1 cellular context compared by ENCODE assay signal in the genomic region with DNA sequence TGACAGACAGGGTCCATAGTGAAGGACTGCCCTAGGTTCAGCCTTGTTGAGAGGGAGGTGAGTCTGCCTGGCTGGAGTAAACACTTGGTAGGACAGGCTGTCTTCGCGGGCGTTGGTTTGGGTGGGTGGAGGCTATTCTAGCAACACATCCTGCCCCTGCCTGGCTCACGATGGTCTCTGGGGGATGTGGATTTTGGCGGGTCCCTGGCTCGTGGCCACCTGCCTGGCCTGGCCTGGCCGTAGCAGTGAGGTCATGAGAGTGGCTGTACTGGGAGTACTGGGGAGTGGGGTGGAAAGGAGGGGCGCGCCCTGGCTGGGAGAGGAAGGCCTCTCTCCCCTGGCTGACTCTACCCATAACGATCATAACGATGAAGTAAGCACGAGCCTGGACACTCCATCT.
TF ChIP-seq lines count a peak whose summit lies in the region.

No MANE protein-coding gene starts in this region.

TF ChIP-seq in SK-N-SH treated with all-trans-retinoic acid at 6 μM for 48 hours, 23 proteins besides CTCF, POLR2A, EP300 and RAD21 (continued from another document):
- TF ChIP-seq, protein P1, sequence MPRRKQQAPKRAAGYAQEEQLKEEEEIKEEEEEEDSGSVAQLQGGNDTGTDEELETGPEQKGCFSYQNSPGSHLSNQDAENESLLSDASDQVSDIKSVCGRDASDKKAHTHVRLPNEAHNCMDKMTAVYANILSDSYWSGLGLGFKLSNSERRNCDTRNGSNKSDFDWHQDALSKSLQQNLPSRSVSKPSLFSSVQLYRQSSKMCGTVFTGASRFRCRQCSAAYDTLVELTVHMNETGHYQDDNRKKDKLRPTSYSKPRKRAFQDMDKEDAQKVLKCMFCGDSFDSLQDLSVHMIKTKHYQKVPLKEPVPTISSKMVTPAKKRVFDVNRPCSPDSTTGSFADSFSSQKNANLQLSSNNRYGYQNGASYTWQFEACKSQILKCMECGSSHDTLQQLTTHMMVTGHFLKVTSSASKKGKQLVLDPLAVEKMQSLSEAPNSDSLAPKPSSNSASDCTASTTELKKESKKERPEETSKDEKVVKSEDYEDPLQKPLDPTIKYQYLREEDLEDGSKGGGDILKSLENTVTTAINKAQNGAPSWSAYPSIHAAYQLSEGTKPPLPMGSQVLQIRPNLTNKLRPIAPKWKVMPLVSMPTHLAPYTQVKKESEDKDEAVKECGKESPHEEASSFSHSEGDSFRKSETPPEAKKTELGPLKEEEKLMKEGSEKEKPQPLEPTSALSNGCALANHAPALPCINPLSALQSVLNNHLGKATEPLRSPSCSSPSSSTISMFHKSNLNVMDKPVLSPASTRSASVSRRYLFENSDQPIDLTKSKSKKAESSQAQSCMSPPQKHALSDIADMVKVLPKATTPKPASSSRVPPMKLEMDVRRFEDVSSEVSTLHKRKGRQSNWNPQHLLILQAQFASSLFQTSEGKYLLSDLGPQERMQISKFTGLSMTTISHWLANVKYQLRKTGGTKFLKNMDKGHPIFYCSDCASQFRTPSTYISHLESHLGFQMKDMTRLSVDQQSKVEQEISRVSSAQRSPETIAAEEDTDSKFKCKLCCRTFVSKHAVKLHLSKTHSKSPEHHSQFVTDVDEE (CRISPR knock-in tag; IDR thresholded peaks at IDR 0.05), result no peak
- TF ChIP-seq ZFP3 (CRISPR knock-in tag; IDR thresholded peaks at IDR 0.05) (no peak), ZNF70 (CRISPR knock-in tag; IDR thresholded peaks at IDR 0.05) (no peak), CSDC2 (CRISPR knock-in tag; IDR thresholded peaks at IDR 0.05) (no peak), OSR1 (CRISPR knock-in tag; IDR thresholded peaks at IDR 0.05) (no peak), ZNF8 (CRISPR knock-in tag; IDR thresholded peaks at IDR 0.05) (no peak), TOX (CRISPR knock-in tag; IDR thresholded peaks at IDR 0.05; ENCODE audit: borderline replicate concordance) (no peak), TCF4 (CRISPR knock-in tag; IDR thresholded peaks at IDR 0.05; ENCODE audit: borderline replicate concordance) (no peak), ESRRG (CRISPR knock-in tag; IDR thresholded peaks at IDR 0.05) (no peak), ZNF565 (CRISPR knock-in tag; conservative IDR thresholded peaks at IDR 0.05; ENCODE audit: low read depth) (no peak)
- TF ChIP-seq, protein P2, sequence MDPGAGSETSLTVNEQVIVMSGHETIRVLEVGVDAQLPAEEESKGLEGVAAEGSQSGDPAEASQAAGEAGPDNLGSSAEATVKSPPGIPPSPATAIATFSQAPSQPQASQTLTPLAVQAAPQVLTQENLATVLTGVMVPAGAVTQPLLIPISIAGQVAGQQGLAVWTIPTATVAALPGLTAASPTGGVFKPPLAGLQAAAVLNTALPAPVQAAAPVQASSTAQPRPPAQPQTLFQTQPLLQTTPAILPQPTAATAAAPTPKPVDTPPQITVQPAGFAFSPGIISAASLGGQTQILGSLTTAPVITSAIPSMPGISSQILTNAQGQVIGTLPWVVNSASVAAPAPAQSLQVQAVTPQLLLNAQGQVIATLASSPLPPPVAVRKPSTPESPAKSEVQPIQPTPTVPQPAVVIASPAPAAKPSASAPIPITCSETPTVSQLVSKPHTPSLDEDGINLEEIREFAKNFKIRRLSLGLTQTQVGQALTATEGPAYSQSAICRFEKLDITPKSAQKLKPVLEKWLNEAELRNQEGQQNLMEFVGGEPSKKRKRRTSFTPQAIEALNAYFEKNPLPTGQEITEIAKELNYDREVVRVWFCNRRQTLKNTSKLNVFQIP (CRISPR knock-in tag; IDR thresholded peaks at IDR 0.05; ENCODE audit: borderline replicate concordance, low read depth), result no peak
- TF ChIP-seq, protein P3, sequence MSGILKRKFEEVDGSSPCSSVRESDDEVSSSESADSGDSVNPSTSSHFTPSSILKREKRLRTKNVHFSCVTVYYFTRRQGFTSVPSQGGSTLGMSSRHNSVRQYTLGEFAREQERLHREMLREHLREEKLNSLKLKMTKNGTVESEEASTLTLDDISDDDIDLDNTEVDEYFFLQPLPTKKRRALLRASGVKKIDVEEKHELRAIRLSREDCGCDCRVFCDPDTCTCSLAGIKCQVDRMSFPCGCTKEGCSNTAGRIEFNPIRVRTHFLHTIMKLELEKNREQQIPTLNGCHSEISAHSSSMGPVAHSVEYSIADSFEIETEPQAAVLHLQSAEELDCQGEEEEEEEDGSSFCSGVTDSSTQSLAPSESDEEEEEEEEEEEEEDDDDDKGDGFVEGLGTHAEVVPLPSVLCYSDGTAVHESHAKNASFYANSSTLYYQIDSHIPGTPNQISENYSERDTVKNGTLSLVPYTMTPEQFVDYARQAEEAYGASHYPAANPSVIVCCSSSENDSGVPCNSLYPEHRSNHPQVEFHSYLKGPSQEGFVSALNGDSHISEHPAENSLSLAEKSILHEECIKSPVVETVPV (CRISPR knock-in tag; IDR thresholded peaks at IDR 0.05), result no peak
- TF ChIP-seq, protein P4, sequence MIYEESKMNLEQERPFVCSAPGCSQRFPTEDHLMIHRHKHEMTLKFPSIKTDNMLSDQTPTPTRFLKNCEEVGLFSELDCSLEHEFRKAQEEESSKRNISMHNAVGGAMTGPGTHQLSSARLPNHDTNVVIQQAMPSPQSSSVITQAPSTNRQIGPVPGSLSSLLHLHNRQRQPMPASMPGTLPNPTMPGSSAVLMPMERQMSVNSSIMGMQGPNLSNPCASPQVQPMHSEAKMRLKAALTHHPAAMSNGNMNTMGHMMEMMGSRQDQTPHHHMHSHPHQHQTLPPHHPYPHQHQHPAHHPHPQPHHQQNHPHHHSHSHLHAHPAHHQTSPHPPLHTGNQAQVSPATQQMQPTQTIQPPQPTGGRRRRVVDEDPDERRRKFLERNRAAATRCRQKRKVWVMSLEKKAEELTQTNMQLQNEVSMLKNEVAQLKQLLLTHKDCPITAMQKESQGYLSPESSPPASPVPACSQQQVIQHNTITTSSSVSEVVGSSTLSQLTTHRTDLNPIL (CRISPR knock-in tag; IDR thresholded peaks at IDR 0.05; ENCODE audit: low read depth), result no peak
- TF ChIP-seq, protein P5, sequence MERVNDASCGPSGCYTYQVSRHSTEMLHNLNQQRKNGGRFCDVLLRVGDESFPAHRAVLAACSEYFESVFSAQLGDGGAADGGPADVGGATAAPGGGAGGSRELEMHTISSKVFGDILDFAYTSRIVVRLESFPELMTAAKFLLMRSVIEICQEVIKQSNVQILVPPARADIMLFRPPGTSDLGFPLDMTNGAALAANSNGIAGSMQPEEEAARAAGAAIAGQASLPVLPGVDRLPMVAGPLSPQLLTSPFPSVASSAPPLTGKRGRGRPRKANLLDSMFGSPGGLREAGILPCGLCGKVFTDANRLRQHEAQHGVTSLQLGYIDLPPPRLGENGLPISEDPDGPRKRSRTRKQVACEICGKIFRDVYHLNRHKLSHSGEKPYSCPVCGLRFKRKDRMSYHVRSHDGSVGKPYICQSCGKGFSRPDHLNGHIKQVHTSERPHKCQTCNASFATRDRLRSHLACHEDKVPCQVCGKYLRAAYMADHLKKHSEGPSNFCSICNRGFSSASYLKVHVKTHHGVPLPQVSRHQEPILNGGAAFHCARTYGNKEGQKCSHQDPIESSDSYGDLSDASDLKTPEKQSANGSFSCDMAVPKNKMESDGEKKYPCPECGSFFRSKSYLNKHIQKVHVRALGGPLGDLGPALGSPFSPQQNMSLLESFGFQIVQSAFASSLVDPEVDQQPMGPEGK (CRISPR knock-in tag; IDR thresholded peaks at IDR 0.05; ENCODE audit: borderline replicate concordance), result no peak
